1 cellular context compared by ENCODE assay signal in the genomic region with DNA sequence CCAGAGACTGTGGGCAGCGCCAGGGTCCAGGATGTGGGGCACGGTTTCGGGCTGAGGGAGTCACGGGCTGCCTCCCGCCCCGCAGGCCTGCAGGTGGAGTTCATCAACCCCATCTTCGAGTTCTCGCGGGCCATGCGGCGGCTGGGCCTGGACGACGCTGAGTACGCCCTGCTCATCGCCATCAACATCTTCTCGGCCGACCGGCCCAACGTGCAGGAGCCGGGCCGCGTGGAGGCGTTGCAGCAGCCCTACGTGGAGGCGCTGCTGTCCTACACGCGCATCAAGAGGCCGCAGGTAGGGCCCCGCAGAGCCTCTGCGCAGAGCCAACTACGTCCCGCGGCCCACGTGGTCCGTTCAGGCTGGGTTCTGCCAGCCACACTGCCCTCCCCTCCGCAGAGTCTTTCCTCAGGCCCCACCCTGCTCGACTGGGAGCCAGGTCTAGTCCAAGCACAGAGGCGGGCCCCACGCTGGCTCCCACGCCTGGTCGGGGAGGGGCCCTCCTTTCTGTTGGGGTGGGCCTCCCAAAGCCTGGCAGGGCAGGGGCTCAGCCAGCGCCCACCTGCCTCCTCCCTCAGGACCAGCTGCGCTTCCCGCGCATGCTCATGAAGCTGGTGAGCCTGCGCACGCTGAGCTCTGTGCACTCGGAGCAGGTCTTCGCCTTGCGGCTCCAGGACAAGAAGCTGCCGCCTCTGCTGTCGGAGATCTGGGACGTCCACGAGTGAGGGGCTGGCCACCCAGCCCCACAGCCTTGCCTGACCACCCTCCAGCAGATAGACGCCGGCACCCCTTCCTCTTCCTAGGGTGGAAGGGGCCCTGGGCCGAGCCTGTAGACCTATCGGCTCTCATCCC.
TF ChIP-seq lines count a peak whose summit lies in the region.

No MANE protein-coding gene starts in this region.

TF ChIP-seq in K562, 482 proteins besides CTCF, POLR2A, EP300 and RAD21 (continued from another document):
- TF ChIP-seq CBX3 (IDR thresholded peaks at IDR 0.05; ENCODE audit: borderline replicate concordance in 1 of 2, low read length in 2 of 2) (no peak), HMG20A (CRISPR knock-in tag; conservative IDR thresholded peaks at IDR 0.05) (no peak), ZNF766 (CRISPR knock-in tag; conservative IDR thresholded peaks at IDR 0.05) (no peak), POLR3A (IDR thresholded peaks at IDR 0.05; ENCODE audit: borderline replicate concordance, extremely low read depth, insufficient read depth, insufficient read length) (no peak)
